Comparison of ENCODE assay signal across 8 cellular contexts in genomic region chr5:140631831-140632365, GRCh38. TPM values are rescaled to one million over a fixed set of nuclear protein-coding genes. Genes with fewer than 3 reads are reported as not detected.
DNase-seq lines count a peak whose midpoint lies in the region; ATAC-seq and TF ChIP-seq lines count a peak whose summit lies in the region.
"Had no signal": no experiment of that assay in that cellular context is flagged by ENCODE, and none has a peak within 500 bp of the region (broad histone marks: within the 10 kb centered on the region; RNA-seq: fewer than 3 reads in every experiment).

No MANE protein-coding gene starts in this region.

- H3K27ac ChIP-seq in esophagus muscularis mucosa (replicated peaks in 1 of 4) (peak overlapping the region; percentile 71 to 82 (median 71)), trophoblast cell (ENCODE audit: low read depth, low read length) (no peak overlapping the region)
- H3K27ac ChIP-seq: SJSA1 had no signal

- no peak for TF ChIP-seq CTCF in activated B cell treated with CpG ODN at 0.5 μM for 24 hours (IDR thresholded peaks at IDR 0.05)
- TF ChIP-seq CTCF in esophagus muscularis mucosa (IDR thresholded peaks at IDR 0.05), result no peak

- H3K4ac ChIP-seq in trophoblast cell (ENCODE audit: low read depth, low read length), result no peak overlapping the region

- H3K4me3 ChIP-seq in esophagus muscularis mucosa (peak overlapping the region; percentile 59 to 66 (median 61)), trophoblast cell (ENCODE audit: low read depth, low read length) (no peak overlapping the region)

- H3K27me3 ChIP-seq in esophagus muscularis mucosa (no peaks in the 10 kb centered on the region), trophoblast cell (ENCODE audit: insufficient read depth, low read length) (no peaks in the 10 kb centered on the region)
- H3K27me3 ChIP-seq: SJSA1 had no signal

- H3K9ac ChIP-seq in trophoblast cell (ENCODE audit: low read length), result no peak overlapping the region

- peaks cover 8 to 31% (median 24%) of the 10 kb centered on the region in 4 donors for H3K4me1 ChIP-seq in esophagus muscularis mucosa
- H3K4me1 ChIP-seq in trophoblast cell (ENCODE audit: control insufficient read depth in 1 of 2, insufficient read depth in 2 of 2, low read length in 2 of 2), result no peaks in the 10 kb centered on the region

- intact Hi-C loops in activated B cell treated with CpG ODN at 0.5 μM for 24 hours (cut with micrococcal nuclease), result loop anchor here (2.0 kb wide), 1 partner anchor 15 kb away; the partner anchor contains the start of genes IK and NDUFA2
- intact Hi-C loops in esophagus muscularis mucosa (cut with DNase I), result no loop called here

- H3K14ac ChIP-seq in trophoblast cell (ENCODE audit: low read length), result no peak overlapping the region

- H3K36me3 ChIP-seq in esophagus muscularis mucosa (no peaks in the 10 kb centered on the region), trophoblast cell (ENCODE audit: control insufficient read depth in 1 of 2, insufficient read depth in 2 of 2, low read length in 2 of 2) (peaks cover 0 to 2% of the 10 kb centered on the region in 2 experiments)
- H3K36me3 ChIP-seq: SJSA1 had no signal

- H3K27me3 Mint-ChIP-seq in activated B cell treated with CpG ODN at 0.5 μM for 24 hours, result peaks cover 18% of the 10 kb centered on the region

- no peak overlapping the region for H3K23ac ChIP-seq in trophoblast cell (ENCODE audit: low read length)

- no peak overlapping the region for H2AK5ac ChIP-seq in trophoblast cell (ENCODE audit: low read length)

- no peak overlapping the region for H3K4me2 ChIP-seq in trophoblast cell (ENCODE audit: low read length)

- H4K91ac ChIP-seq in trophoblast cell (ENCODE audit: low read depth, low read length), result no peak overlapping the region

- H4K8ac ChIP-seq in trophoblast cell (ENCODE audit: low read depth, low read length), result no peak overlapping the region

- H3K9me3 Mint-ChIP-seq in activated B cell treated with CpG ODN at 0.5 μM for 24 hours, result no peaks in the 10 kb centered on the region

- no peak overlapping the region for H3K27ac Mint-ChIP-seq in activated B cell treated with CpG ODN at 0.5 μM for 24 hours

- H4K12ac ChIP-seq in trophoblast cell (ENCODE audit: low read depth, low read length), result no peak overlapping the region

- no peaks in the 10 kb centered on the region for H3K36me3 Mint-ChIP-seq in activated B cell treated with CpG ODN at 0.5 μM for 24 hours (ENCODE audit: low read depth)

- no peak overlapping the region for H2AFZ ChIP-seq in trophoblast cell (ENCODE audit: insufficient read depth, low read length, poor library complexity)

- H3K79me1 ChIP-seq in trophoblast cell (ENCODE audit: low read length), result no peaks in the 10 kb centered on the region

- no peak for DNase-seq in activated B cell treated with CpG ODN at 0.5 μM for 24 hours
- no peak for DNase-seq in esophagus muscularis mucosa (ENCODE audit: extremely low spot score)
- DNase-seq in trophoblast cell, result peak; percentile 35 to 60
- no peak for DNase-seq in NCI-H2196 (lab: John Stamatoyannopoulos, UW; ENCODE audit: unreplicated experiment)
- no peak for DNase-seq in epidermal melanocyte (ENCODE audit: insufficient read length, low spot score)

- TF ChIP-seq EP300 in esophagus muscularis mucosa (IDR thresholded peaks at IDR 0.05), result no peak

- ATAC-seq in GM19023 (IDR thresholded peaks at IDR 0.05; ENCODE audit: unreplicated experiment) (peak; percentile 45), HG02943 (IDR thresholded peaks at IDR 0.05; ENCODE audit: low read depth, unreplicated experiment) (peak; percentile 22), activated B cell treated with CpG ODN at 0.5 μM for 24 hours (ENCODE audit: low read depth) (peak; percentile 48)

- no peaks in the 10 kb centered on the region for H3K79me2 ChIP-seq in trophoblast cell (ENCODE audit: control insufficient read depth, insufficient read depth, low read length, poor library complexity)

- peak overlapping the region; percentile 87 for H3K4me3 Mint-ChIP-seq in activated B cell treated with CpG ODN at 0.5 μM for 24 hours

- H3K18ac ChIP-seq in trophoblast cell (ENCODE audit: low read length), result no peak overlapping the region

- no peak overlapping the region for H2BK5ac ChIP-seq in trophoblast cell (ENCODE audit: low read depth, low read length, poor library complexity)

- H3K9me3 ChIP-seq in esophagus muscularis mucosa (no peaks in the 10 kb centered on the region), trophoblast cell (ENCODE audit: insufficient read depth, low read depth, low read length) (peaks cover 21% of the 10 kb centered on the region)

- no peak overlapping the region for H2BK12ac ChIP-seq in trophoblast cell (ENCODE audit: low read length)

- TF ChIP-seq POLR2A in esophagus muscularis mucosa (IDR thresholded peaks at IDR 0.05; ENCODE audit: low read depth), result no peak

- POLR2A ChIA-PET in activated B cell treated with CpG ODN at 0.5 μM for 24 hours (lab: Charles Lee), result interaction anchor here (0.6 to 1.4 kb wide), 3 partner anchors 59 to 519 kb away, joined by 3 to 7 read pairs (median 3); partner anchors contain the start of genes ANKHD1, HARS1 and HARS2

- H3K4me1 Mint-ChIP-seq in activated B cell treated with CpG ODN at 0.5 μM for 24 hours, result peaks cover 33% of the 10 kb centered on the region

- no peak overlapping the region for H2BK120ac ChIP-seq in trophoblast cell (ENCODE audit: insufficient read depth, low read length, poor library complexity)

- CTCF ChIA-PET in activated B cell treated with CpG ODN at 0.5 μM for 24 hours (lab: Charles Lee), result no interaction called here

- WGBS in esophagus muscularis mucosa, result 12% methylated on average over 14 of the region's 36 CpGs
- WGBS in trophoblast cell (ENCODE audit: extremely low coverage, insufficient coverage, insufficient read length), result no CpG with 5 or more reads among the region's 36 CpGs

RNA-seq across cellular contexts. Expression of gene CD14, which starts 1.1 kb away (rescaled TPM):
- total RNA-seq in activated B cell treated with CpG ODN at 0.5 μM for 24 hours (0.54 and 1.2 TPM in 2 replicates), esophagus muscularis mucosa (100 to 1,000 TPM in 1 of 4 donors, 10 to 100 TPM in 3; 34.9 to 125 (median 56.1) TPM)
- 0.19 and 0.24 TPM in 2 replicates for polyA plus RNA-seq in trophoblast cell (2013)

RNA-seq across cellular contexts. Expression of gene TMCO6, which starts 7.4 kb away (rescaled TPM):
- 20.1 and 23.3 TPM in 2 replicates for total RNA-seq in activated B cell treated with CpG ODN at 0.5 μM for 24 hours
- 10 to 100 TPM; 14.0 to 41.4 (median 22.2) TPM for total RNA-seq in esophagus muscularis mucosa
- 5.7 and 6.8 TPM in 2 replicates for polyA plus RNA-seq in trophoblast cell (2013)

RNA-seq across cellular contexts. Expression of gene NDUFA2, which starts 15.5 kb away (rescaled TPM):
- total RNA-seq in activated B cell treated with CpG ODN at 0.5 μM for 24 hours, result 52.2 and 63.6 TPM in 2 replicates
- total RNA-seq in esophagus muscularis mucosa, result 10 to 100 TPM; 52.3 to 63.3 (median 57.4) TPM
- polyA plus RNA-seq in trophoblast cell (2013), result 103 and 108 TPM in 2 replicates

RNA-seq across cellular contexts. Expression of gene IK, which starts 15.7 kb away (rescaled TPM):
- 104 and 114 TPM in 2 replicates for total RNA-seq in activated B cell treated with CpG ODN at 0.5 μM for 24 hours
- 100 to 1,000 TPM in 3 of 4 donors, 10 to 100 TPM in 1; 98.7 to 159 (median 148) TPM for total RNA-seq in esophagus muscularis mucosa
- polyA plus RNA-seq in trophoblast cell (2013), result 109 and 116 TPM in 2 replicates

RNA-seq across cellular contexts. Expression of gene WDR55, which starts 32.8 kb away (rescaled TPM):
- total RNA-seq in activated B cell treated with CpG ODN at 0.5 μM for 24 hours, result 33.8 and 36.9 TPM in 2 replicates
- total RNA-seq in esophagus muscularis mucosa, result 10 to 100 TPM; 17.7 to 23.8 (median 20.6) TPM
- polyA plus RNA-seq in trophoblast cell (2013), result 18.0 and 18.5 TPM in 2 replicates

Comparison
In these comparisons a context has a peak if more than half of its experiments do, and no peak if none do; other contexts are left out.
1. DNase-seq: peak in trophoblast cell (2 of 2); none in activated B cell treated with CpG ODN at 0.5 μM for 24 hours (single experiment), esophagus muscularis mucosa (single experiment), NCI-H2196 (single experiment) and epidermal melanocyte (single experiment).
2. RNA of gene CD14, which starts 1.1 kb away (total RNA-seq): 34.9 to 125 TPM in esophagus muscularis mucosa; 0.54 to 1.2 TPM in activated B cell treated with CpG ODN at 0.5 μM for 24 hours; every median in the first group is over 10 times any median in the second.
3. Peak in every context shown above with its lines, with median percentiles within 50 percentile points of each other: ATAC-seq.